In genomic region chr2:45732436-45732835, GRCh38 we compare ENCODE assay signal across 37 cellular contexts.
"Had no signal": no experiment of that assay in that cellular context is flagged by ENCODE, and none has a peak within 500 bp of the region (broad histone marks: within the 10 kb centered on the region; RNA-seq: fewer than 3 reads in every experiment).

No MANE protein-coding gene starts in this region.

- FAIRE-seq: endometrium, endothelial cell of umbilical vein, frontal cortex had no signal

- ATAC-seq: activated CD4-positive, alpha-beta T cell treated with anti-CD3 and anti-CD28 coated beads for 36 hours; activated CD8-positive, alpha-beta memory T cell treated with anti-CD3 and anti-CD28 coated beads, Interleukin-2, amount 10 ng/mL, durations not matched to agents 7 days and 5 days; activated CD8-positive, alpha-beta T cell treated with anti-CD3 and anti-CD28 coated beads, Interleukin-2, amount 10 ng/mL, durations not matched to agents 7 days and 5 days; activated naive CD8-positive, alpha-beta T cell treated with anti-CD3 and anti-CD28 coated beads, Interleukin-2, amount 50 U/mL, for 24 hours; body of pancreas had no signal

- H3K27me3 Mint-ChIP-seq: activated CD4-positive, alpha-beta memory T cell treated with anti-CD3 and anti-CD28 coated beads for 36 hours; activated CD4-positive, alpha-beta T cell treated with anti-CD3 and anti-CD28 coated beads for 36 hours; activated CD4-positive, alpha-beta T cell treated with anti-CD3 and anti-CD28 coated beads, Interleukin-2, amount 10 ng/mL, durations not matched to agents 24 days and 14 days; activated CD8-positive, alpha-beta memory T cell treated with anti-CD3 and anti-CD28 coated beads, Interleukin-2, amount 10 ng/mL, durations not matched to agents 7 days and 5 days; activated naive CD4-positive, alpha-beta T cell treated with anti-CD3 and anti-CD28 coated beads, Interleukin-2, amount 50 U/mL, for 24 hours; activated naive CD8-positive, alpha-beta T cell treated with anti-CD3 and anti-CD28 coated beads for 36 hours; activated naive CD8-positive, alpha-beta T cell treated with anti-CD3 and anti-CD28 coated beads, Interleukin-2, amount 50 U/mL, for 24 hours had no signal

- H3K36me3 Mint-ChIP-seq: activated CD8-positive, alpha-beta memory T cell treated with anti-CD3 and anti-CD28 coated beads, Interleukin-2, amount 10 ng/mL, durations not matched to agents 7 days and 5 days; activated naive CD4-positive, alpha-beta T cell treated with anti-CD3 and anti-CD28 coated beads, Interleukin-2, amount 50 U/mL, for 24 hours; activated naive CD8-positive, alpha-beta T cell treated with anti-CD3 and anti-CD28 coated beads for 36 hours had no signal

- H3K36me3 ChIP-seq: adrenal gland, breast epithelium, cardiac muscle cell, colonic mucosa, WERI-Rb-1 had no signal

- H3K4me3 Mint-ChIP-seq: activated CD4-positive, alpha-beta memory T cell treated with anti-CD3 and anti-CD28 coated beads for 36 hours; activated CD4-positive, alpha-beta T cell treated with anti-CD3 and anti-CD28 coated beads for 36 hours; activated CD4-positive, alpha-beta T cell treated with anti-CD3 and anti-CD28 coated beads, Interleukin-2, amount 10 ng/mL, durations not matched to agents 24 days and 14 days; activated CD8-positive, alpha-beta memory T cell treated with anti-CD3 and anti-CD28 coated beads, Interleukin-2, amount 10 ng/mL, durations not matched to agents 7 days and 5 days; activated CD8-positive, alpha-beta T cell treated with anti-CD3 and anti-CD28 coated beads, Interleukin-2, amount 10 ng/mL, durations not matched to agents 7 days and 5 days; activated naive CD4-positive, alpha-beta T cell treated with anti-CD3 and anti-CD28 coated beads for 36 hours; activated naive CD4-positive, alpha-beta T cell treated with anti-CD3 and anti-CD28 coated beads, Interleukin-2, amount 50 U/mL, for 24 hours; activated naive CD8-positive, alpha-beta T cell treated with anti-CD3 and anti-CD28 coated beads for 36 hours; activated naive CD8-positive, alpha-beta T cell treated with anti-CD3 and anti-CD28 coated beads, Interleukin-2, amount 50 U/mL, for 24 hours; activated T-helper 1 cell treated with anti-CD3 and anti-CD28 coated beads, Interleukin-12 subunit alpha, Interleukin-12 subunit beta, Interleukin-2, Interleukin-4 antibody, amounts not matched to agents 30 ng/mL and 10 ng/mL and 1 ng/mL, durations not matched to agents 14 hours and 24 hours and 36 hours; T-helper 1 cell treated with Interleukin-12 subunit alpha and Interleukin-12 subunit beta and Interleukin-4 antibody, amounts not matched to agents 30 μg/mL and 1 μg/mL, for 36 hours; T-helper 2 cell treated with Interferon-gamma antibody and Interleukin-4, amounts not matched to agents 5 μg/mL and 100 μg/mL, for 36 hours had no signal

- H3K27me3 ChIP-seq: adrenal gland, body of pancreas, breast epithelium, cardiac muscle cell, colonic mucosa had no signal

- H3K4me3 ChIP-seq: adrenal gland, body of pancreas, breast epithelium, cardiac muscle cell, colonic mucosa had no signal

- H3K9me3 ChIP-seq: adrenal gland, body of pancreas, breast epithelium, colonic mucosa had no signal

- H3K4me1 Mint-ChIP-seq: activated CD4-positive, alpha-beta T cell treated with anti-CD3 and anti-CD28 coated beads for 36 hours; activated CD4-positive, alpha-beta T cell treated with anti-CD3 and anti-CD28 coated beads, Interleukin-2, amount 10 ng/mL, durations not matched to agents 24 days and 14 days; activated CD8-positive, alpha-beta memory T cell treated with anti-CD3 and anti-CD28 coated beads, Interleukin-2, amount 10 ng/mL, durations not matched to agents 7 days and 5 days; activated naive CD4-positive, alpha-beta T cell treated with anti-CD3 and anti-CD28 coated beads, Interleukin-2, amount 50 U/mL, for 24 hours; activated naive CD8-positive, alpha-beta T cell treated with anti-CD3 and anti-CD28 coated beads for 36 hours had no signal

- H3K4me1 ChIP-seq: adrenal gland, body of pancreas, breast epithelium, colonic mucosa had no signal

- H3K9me3 Mint-ChIP-seq: activated CD4-positive, alpha-beta memory T cell treated with anti-CD3 and anti-CD28 coated beads for 36 hours; activated CD4-positive, alpha-beta T cell treated with anti-CD3 and anti-CD28 coated beads, Interleukin-2, amount 10 ng/mL, durations not matched to agents 24 days and 14 days; activated naive CD4-positive, alpha-beta T cell treated with anti-CD3 and anti-CD28 coated beads for 36 hours; activated naive CD4-positive, alpha-beta T cell treated with anti-CD3 and anti-CD28 coated beads, Interleukin-2, amount 50 U/mL, for 24 hours; activated naive CD8-positive, alpha-beta T cell treated with anti-CD3 and anti-CD28 coated beads for 36 hours; activated naive CD8-positive, alpha-beta T cell treated with anti-CD3 and anti-CD28 coated beads, Interleukin-2, amount 50 U/mL, for 24 hours; activated T-helper 1 cell treated with anti-CD3 and anti-CD28 coated beads, Interleukin-12 subunit alpha, Interleukin-12 subunit beta, Interleukin-2, Interleukin-4 antibody, amounts not matched to agents 30 ng/mL and 10 ng/mL and 1 ng/mL, durations not matched to agents 14 hours and 24 hours and 36 hours; activated T-helper 2 cell treated with anti-CD3 and anti-CD28 coated beads, Interferon-gamma antibody, Interleukin-2, Interleukin-4, amounts not matched to agents 10 μg/mL and 5 μg/mL and 100 μg/mL, durations not matched to agents 14 hours and 24 hours and 36 hours; T-helper 1 cell treated with Interleukin-12 subunit alpha and Interleukin-12 subunit beta and Interleukin-4 antibody, amounts not matched to agents 30 μg/mL and 1 μg/mL, for 36 hours; T-helper 2 cell treated with Interferon-gamma antibody and Interleukin-4, amounts not matched to agents 5 μg/mL and 100 μg/mL, for 36 hours had no signal

- DNase-seq: activated CD4-positive, alpha-beta memory T cell treated with anti-CD3 and anti-CD28 coated beads for 36 hours; activated CD4-positive, alpha-beta T cell treated with anti-CD3 and anti-CD28 coated beads for 36 hours; activated CD4-positive, alpha-beta T cell treated with anti-CD3 and anti-CD28 coated beads, Interleukin-2, amount 10 ng/mL, durations not matched to agents 24 days and 14 days; activated CD4-positive, CD25-positive, alpha-beta regulatory T cell; activated CD4-positive, CD25-positive, alpha-beta regulatory T cell treated with anti-CD3 and anti-CD28 coated beads, Interleukin-2, amount 50 U/mL, for 72 hours; activated CD8-positive, alpha-beta memory T cell treated with anti-CD3 and anti-CD28 coated beads, Interleukin-2, amount 10 ng/mL, durations not matched to agents 7 days and 5 days; activated CD8-positive, alpha-beta memory T cell treated with anti-CD3 and anti-CD28 coated beads, Interleukin-2, amount 50 U/mL, for 4 hours; activated CD8-positive, alpha-beta T cell treated with anti-CD3 and anti-CD28 coated beads, Interleukin-2, amount 10 ng/mL, durations not matched to agents 7 days and 5 days; activated effector memory CD4-positive, alpha-beta T cell treated with anti-CD3 and anti-CD28 coated beads, Interleukin-2, amount 50 U/mL, for 16 hours; activated naive CD4-positive, alpha-beta T cell treated with anti-CD3 and anti-CD28 coated beads for 36 hours; activated naive CD8-positive, alpha-beta T cell treated with anti-CD3 and anti-CD28 coated beads for 36 hours; activated naive CD8-positive, alpha-beta T cell treated with anti-CD3 and anti-CD28 coated beads, Interleukin-2, amount 50 U/mL, for 24 hours; activated T-cell treated with anti-CD3 and anti-CD28 coated beads, Interleukin-2, amount 50 U/mL, for 1 hour; activated T-cell treated with anti-CD3 and anti-CD28 coated beads, Interleukin-2, amount 50 U/mL, for 48 hours; adrenal gland; amygdala; aorta; body of pancreas; central memory CD4-positive, alpha-beta T cell; cerebellar nuclear complex; colonic mucosa; effector CD8-positive, alpha-beta T cell; foreskin fibroblast; head of caudate nucleus; T1000; WERI-Rb-1 had no signal

- H3K27ac Mint-ChIP-seq: activated CD4-positive, alpha-beta memory T cell treated with anti-CD3 and anti-CD28 coated beads for 36 hours; activated CD4-positive, alpha-beta T cell treated with anti-CD3 and anti-CD28 coated beads for 36 hours; activated CD4-positive, alpha-beta T cell treated with anti-CD3 and anti-CD28 coated beads, Interleukin-2, amount 10 ng/mL, durations not matched to agents 24 days and 14 days; activated CD8-positive, alpha-beta memory T cell treated with anti-CD3 and anti-CD28 coated beads, Interleukin-2, amount 10 ng/mL, durations not matched to agents 7 days and 5 days; activated CD8-positive, alpha-beta T cell treated with anti-CD3 and anti-CD28 coated beads, Interleukin-2, amount 10 ng/mL, durations not matched to agents 7 days and 5 days; activated naive CD4-positive, alpha-beta T cell treated with anti-CD3 and anti-CD28 coated beads for 36 hours; activated naive CD4-positive, alpha-beta T cell treated with anti-CD3 and anti-CD28 coated beads, Interleukin-2, amount 50 U/mL, for 24 hours; activated naive CD8-positive, alpha-beta T cell treated with anti-CD3 and anti-CD28 coated beads for 36 hours; activated naive CD8-positive, alpha-beta T cell treated with anti-CD3 and anti-CD28 coated beads, Interleukin-2, amount 50 U/mL, for 24 hours; activated T-helper 1 cell treated with anti-CD3 and anti-CD28 coated beads, Interleukin-12 subunit alpha, Interleukin-12 subunit beta, Interleukin-2, Interleukin-4 antibody, amounts not matched to agents 30 ng/mL and 10 ng/mL and 1 ng/mL, durations not matched to agents 14 hours and 24 hours and 36 hours; activated T-helper 2 cell treated with anti-CD3 and anti-CD28 coated beads, Interferon-gamma antibody, Interleukin-2, Interleukin-4, amounts not matched to agents 10 μg/mL and 5 μg/mL and 100 μg/mL, durations not matched to agents 14 hours and 24 hours and 36 hours; T-helper 1 cell treated with Interleukin-12 subunit alpha and Interleukin-12 subunit beta and Interleukin-4 antibody, amounts not matched to agents 30 μg/mL and 1 μg/mL, for 36 hours; T-helper 2 cell treated with Interferon-gamma antibody and Interleukin-4, amounts not matched to agents 5 μg/mL and 100 μg/mL, for 36 hours had no signal

- H3K27ac ChIP-seq: adrenal gland, body of pancreas, breast epithelium, cardiac muscle cell, colonic mucosa, epithelial cell of prostate, WERI-Rb-1 had no signal
